In genomic region chr5:137754961-137755762, GRCh38 we compare ENCODE assay signal across 8 cellular contexts. TPM values are rescaled to one million over a fixed set of nuclear protein-coding genes. Genes with fewer than 3 reads are reported as not detected.
DNase-seq lines count a peak whose midpoint lies in the region; ATAC-seq and TF ChIP-seq lines count a peak whose summit lies in the region.

No MANE protein-coding gene starts in this region.

- H3K9ac ChIP-seq in DND-41 (ENCODE audit: low read depth, low read length) (peak overlapping the region; percentile 89), HCT116 (ENCODE audit: low read length) (peak overlapping the region; percentile 97), SU-DHL-6 (ENCODE audit: low read length) (peak overlapping the region; percentile 97), rectal smooth muscle tissue (ENCODE audit: low read length) (peak overlapping the region; percentile 45)

- H3K9me3 ChIP-seq in DND-41 (ENCODE audit: insufficient read depth, low read length, severe bottlenecking) (no peaks in the 10 kb centered on the region), HCT116 (ENCODE audit: control insufficient read depth in 1 of 2, insufficient read depth in 1 of 2, low read depth in 1 of 2, low read length in 2 of 2) (no peaks in the 10 kb centered on the region), SU-DHL-6 (ENCODE audit: insufficient read depth, low read length) (no peaks in the 10 kb centered on the region)

- H3K4me3 ChIP-seq in DND-41 (ENCODE audit: low read depth in 1 of 2, low read length in 2 of 2) (peak overlapping the region; percentile 78 to 83; a peak in 3 of 4 replicates), HCT116 (replicated peaks in 1 of 2; ENCODE audit: low read depth in 1 of 2, low read length in 2 of 2) (peak overlapping the region; percentile 87 to 97), SU-DHL-6 (ENCODE audit: insufficient read depth, low read length, poor library complexity, severe bottlenecking) (peak overlapping the region; percentile 88), rectal smooth muscle tissue (ENCODE audit: low read length) (peak overlapping the region; percentile 97)

- intact Hi-C loops in HCT116 (cut with micrococcal nuclease) = loop anchor here (2.0 kb wide), 1 partner anchor 282 kb away; no protein-coding TSS in a partner anchor

- TSS peak; percentile 88 for BruUV-seq in HCT116 (replicated peaks; lab: Mats Ljungman, UMichigan)

- CTCF ChIA-PET in HCT116 (lab: Charles Lee) = interaction anchor here (0.7 to 1.4 kb wide), 2 partner anchors 24 to 68 kb away, joined by 4 read pairs; no protein-coding TSS in a partner anchor

- H3K79me2 ChIP-seq in DND-41 (ENCODE audit: insufficient read depth, low read length) (peaks cover 40% of the 10 kb centered on the region), HCT116 (ENCODE audit: insufficient read depth, low read length) (peaks cover 40% of the 10 kb centered on the region), SU-DHL-6 (ENCODE audit: insufficient read depth, low read length) (peaks cover 38% of the 10 kb centered on the region)

- POLR2A ChIA-PET in HCT116 (lab: Charles Lee) = no interaction called here

- peaks cover 31% of the 10 kb centered on the region for H3K4me1 ChIP-seq in DND-41 (ENCODE audit: insufficient read depth, low read length)
- H3K4me1 ChIP-seq in HCT116 (ENCODE audit: control insufficient read depth in 1 of 2, insufficient read depth in 2 of 2, low read length in 2 of 2) = peaks cover 0 to 20% of the 10 kb centered on the region in 2 experiments; a peak in 2 of 4 replicates
- H3K4me1 ChIP-seq in rectal smooth muscle tissue (ENCODE audit: control insufficient read depth, insufficient read depth, low read length) = peaks cover 9% of the 10 kb centered on the region

- no peak; the same call in 2 of the 3 replicates for ATAC-seq in DND-41 (ENCODE audit: insufficient read depth, low read depth)
- peak; percentile 48 for ATAC-seq in HCT116

- H3K27me3 ChIP-seq in DND-41 (ENCODE audit: insufficient read depth, low read length, poor library complexity) = no peaks in the 10 kb centered on the region
- no peaks in the 10 kb centered on the region for H3K27me3 ChIP-seq in HCT116 (ENCODE audit: insufficient read depth, low read length)
- no peaks in the 10 kb centered on the region for H3K27me3 ChIP-seq in SU-DHL-6 (ENCODE audit: low read length)
- H3K27me3 ChIP-seq in rectal smooth muscle tissue (ENCODE audit: control insufficient read depth, insufficient read depth, low read length) = no peaks in the 10 kb centered on the region

- H3K36me3 ChIP-seq in DND-41 (ENCODE audit: insufficient read depth, low read length) (peaks cover 36% of the 10 kb centered on the region), HCT116 (ENCODE audit: control insufficient read depth in 1 of 2, insufficient read depth in 2 of 2, low read length in 2 of 2) (0 out of 4 replicates have a peak, but pooled peaks cover 0 to 3% of the 10 kb centered on the region in 2 experiments), SU-DHL-6 (ENCODE audit: low read length) (peaks cover 26% of the 10 kb centered on the region), rectal smooth muscle tissue (ENCODE audit: control insufficient read depth, insufficient read depth, low read length) (no peaks in the 10 kb centered on the region)

- H2AFZ ChIP-seq in DND-41 (ENCODE audit: low read depth, low read length) = peak overlapping the region; percentile 86
- H2AFZ ChIP-seq in HCT116 (ENCODE audit: low read depth, low read length, poor library complexity, severe bottlenecking) = peak overlapping the region; percentile 29
- H2AFZ ChIP-seq in SU-DHL-6 (ENCODE audit: low read depth, low read length, severe bottlenecking) = peak overlapping the region; percentile 47

- TF ChIP-seq POLR2A in HCT116 (IDR thresholded peaks at IDR 0.05; ENCODE audit: borderline replicate concordance, extremely low read depth, insufficient read depth, insufficient read length) = no peak

- peak overlapping the region; percentile 56 for H3K4me2 ChIP-seq in DND-41 (ENCODE audit: insufficient read depth, low read length)
- H3K4me2 ChIP-seq in HCT116 (ENCODE audit: low read length) = peak overlapping the region; percentile 89
- peak overlapping the region; percentile 52 for H3K4me2 ChIP-seq in SU-DHL-6 (ENCODE audit: low read depth, low read length, poor library complexity, severe bottlenecking)

- TF ChIP-seq CTCF in DND-41 (IDR thresholded peaks at IDR 0.05; ENCODE audit: borderline replicate concordance, extremely low read depth, low read length, poor library complexity, severe bottlenecking) = no peak
- no peak for TF ChIP-seq CTCF in HCT116 (IDR thresholded peaks at IDR 0.05 in 2 of 3, conservative IDR thresholded peaks at IDR 0.05 in 1 of 3; ENCODE audit: borderline replicate concordance in 1 of 3, insufficient read depth in 1 of 3, low read depth in 2 of 3, low read length in 2 of 3)
- no peak for TF ChIP-seq CTCF in SU-DHL-6 (IDR thresholded peaks at IDR 0.05; ENCODE audit: insufficient read depth, low read length, poor library complexity, severe bottlenecking)

- H3K27ac ChIP-seq in DND-41 (ENCODE audit: low read length) (peak overlapping the region; percentile 100), HCT116 (ENCODE audit: low read depth, low read length) (peak overlapping the region; percentile 91), SU-DHL-6 (ENCODE audit: low read depth, low read length) (peak overlapping the region; percentile 84), rectal smooth muscle tissue (ENCODE audit: low read depth, low read length) (peak overlapping the region; percentile 99)

- H4K20me1 ChIP-seq in DND-41 (ENCODE audit: insufficient read depth, low read length) (peaks cover 36% of the 10 kb centered on the region), HCT116 (ENCODE audit: insufficient read depth) (peaks cover 26% of the 10 kb centered on the region; the same call in 1 of the 2 replicates), SU-DHL-6 (ENCODE audit: low read depth, low read length) (peaks cover 26% of the 10 kb centered on the region)

- RAD21 ChIA-PET in HCT116 (lab: Charles Lee; ENCODE audit: low non-redundant PET in 1 of 2, low total read pairs in 2 of 2, uncharacterized antibody in 2 of 2, unreplicated experiment in 2 of 2) = interaction anchor here in 1 of 2 experiments (0.7 kb wide), 1 partner anchor 55 kb away, joined by 3 read pairs; no protein-coding TSS in a partner anchor

- DNase-seq in DND-41 (no peak), HCT116 (ENCODE audit: low read depth, low spot score) (no peak), foreskin melanocyte (peak; percentile 19), mesenteric fat pad (ENCODE audit: low spot score) (no peak), NCI-H69 (lab: John Stamatoyannopoulos, UW) (no peak)
- no peak for DNase-seq in activated CD4-positive, alpha-beta T cell treated with anti-CD3 and anti-CD28 coated beads, Interleukin-2, amount 50 U/mL, for 1 hour

- TF ChIP-seq RAD21 in HCT116 (IDR thresholded peaks at IDR 0.05; ENCODE audit: low read depth) = no peak

- peaks cover 6% of the 10 kb centered on the region; the same call in 1 of the 2 replicates for H3F3A ChIP-seq in SU-DHL-6 (ENCODE audit: insufficient read depth)

- H3K9me2 ChIP-seq in HCT116 (ENCODE audit: insufficient read depth) = no peaks in the 10 kb centered on the region
- no peaks in the 10 kb centered on the region for H3K9me2 ChIP-seq in SU-DHL-6 (replicated peaks; ENCODE audit: insufficient read depth, low read length)

TF ChIP-seq in HCT116, 20 proteins besides CTCF, POLR2A, EP300 and RAD21:
- TF ChIP-seq FOSL1 (IDR thresholded peaks at IDR 0.05; ENCODE audit: low read depth) (no peak), ZNF274 (IDR thresholded peaks at IDR 0.05; ENCODE audit: low read depth, low read length) (no peak), ZFX (IDR thresholded peaks at IDR 0.05) (peak; percentile 47), SP1 (IDR thresholded peaks at IDR 0.05; ENCODE audit: low read depth) (no peak), SRF (IDR thresholded peaks at IDR 0.05; ENCODE audit: low read depth) (no peak), ELF1 (IDR thresholded peaks at IDR 0.05; ENCODE audit: borderline replicate concordance, low read depth) (no peak), YY1 (IDR thresholded peaks at IDR 0.05; ENCODE audit: extremely low read depth, insufficient replicate concordance, low read depth, low read length) (peak; percentile 5), EGR1 (IDR thresholded peaks at IDR 0.05; ENCODE audit: low read depth) (no peak), POLR2AphosphoS5 (IDR thresholded peaks at IDR 0.05; ENCODE audit: low read depth, low read length) (no peak), TCF7L2 (IDR thresholded peaks at IDR 0.05; ENCODE audit: borderline replicate concordance, extremely low read depth, insufficient read depth, insufficient read length) (no peak)
- TF ChIP-seq, protein P1, sequence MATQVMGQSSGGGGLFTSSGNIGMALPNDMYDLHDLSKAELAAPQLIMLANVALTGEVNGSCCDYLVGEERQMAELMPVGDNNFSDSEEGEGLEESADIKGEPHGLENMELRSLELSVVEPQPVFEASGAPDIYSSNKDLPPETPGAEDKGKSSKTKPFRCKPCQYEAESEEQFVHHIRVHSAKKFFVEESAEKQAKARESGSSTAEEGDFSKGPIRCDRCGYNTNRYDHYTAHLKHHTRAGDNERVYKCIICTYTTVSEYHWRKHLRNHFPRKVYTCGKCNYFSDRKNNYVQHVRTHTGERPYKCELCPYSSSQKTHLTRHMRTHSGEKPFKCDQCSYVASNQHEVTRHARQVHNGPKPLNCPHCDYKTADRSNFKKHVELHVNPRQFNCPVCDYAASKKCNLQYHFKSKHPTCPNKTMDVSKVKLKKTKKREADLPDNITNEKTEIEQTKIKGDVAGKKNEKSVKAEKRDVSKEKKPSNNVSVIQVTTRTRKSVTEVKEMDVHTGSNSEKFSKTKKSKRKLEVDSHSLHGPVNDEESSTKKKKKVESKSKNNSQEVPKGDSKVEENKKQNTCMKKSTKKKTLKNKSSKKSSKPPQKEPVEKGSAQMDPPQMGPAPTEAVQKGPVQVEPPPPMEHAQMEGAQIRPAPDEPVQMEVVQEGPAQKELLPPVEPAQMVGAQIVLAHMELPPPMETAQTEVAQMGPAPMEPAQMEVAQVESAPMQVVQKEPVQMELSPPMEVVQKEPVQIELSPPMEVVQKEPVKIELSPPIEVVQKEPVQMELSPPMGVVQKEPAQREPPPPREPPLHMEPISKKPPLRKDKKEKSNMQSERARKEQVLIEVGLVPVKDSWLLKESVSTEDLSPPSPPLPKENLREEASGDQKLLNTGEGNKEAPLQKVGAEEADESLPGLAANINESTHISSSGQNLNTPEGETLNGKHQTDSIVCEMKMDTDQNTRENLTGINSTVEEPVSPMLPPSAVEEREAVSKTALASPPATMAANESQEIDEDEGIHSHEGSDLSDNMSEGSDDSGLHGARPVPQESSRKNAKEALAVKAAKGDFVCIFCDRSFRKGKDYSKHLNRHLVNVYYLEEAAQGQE (IDR thresholded peaks at IDR 0.05; ENCODE audit: low read depth) = no peak
TF ChIP-seq in HCT116: peak in this region for 2.

RNA-seq across cellular contexts. Expression of gene HNRNPA0, which starts 1.0 kb away (rescaled TPM):
- total RNA-seq in HCT116 (2021; ENCODE audit: unreplicated experiment) = 38.9 TPM
- 25.2 TPM in 2 replicates for polyA plus RNA-seq in HCT116 (2012)
- 24.3 TPM for total RNA-seq in mesenteric fat pad

RNA-seq across cellular contexts. Expression of gene KLHL3, which starts 19.3 kb away (rescaled TPM):
- total RNA-seq in HCT116 (2021; ENCODE audit: unreplicated experiment) (not detected), mesenteric fat pad (3.5 TPM)
- not detected in 2 replicates for polyA plus RNA-seq in HCT116 (2012)

Comparison
In these comparisons a context has a peak if more than half of its experiments do, and no peak if none do; other contexts are left out.
1. H2AFZ ChIP-seq: peak in every context shown above with its lines; median percentile 86 in DND-41; 47 in SU-DHL-6; 29 in HCT116.
2. H3K9ac ChIP-seq: peak in every context shown above with its lines; median percentile 97 in HCT116; 97 in SU-DHL-6; 89 in DND-41; 45 in rectal smooth muscle tissue.